15 cellular contexts compared by ENCODE assay signal in genomic region chr2:180412224-180412623, GRCh38.
"Had no signal": no experiment of that assay in that cellular context is flagged by ENCODE, and none has a peak within 500 bp of the region (broad histone marks: within the 10 kb centered on the region; RNA-seq: fewer than 3 reads in every experiment).

No MANE protein-coding gene starts in this region.

- DNase-seq: activated CD4-positive, alpha-beta T cell treated with anti-CD3 and anti-CD28 coated beads for 4 hours; activated CD8-positive, alpha-beta memory T cell treated with anti-CD3 and anti-CD28 coated beads, Interleukin-2, amount 50 U/mL, for 4 hours; activated CD8-positive, alpha-beta T cell treated with anti-CD3 and anti-CD28 coated beads for 36 hours; activated gamma-delta T cell treated with Interleukin-2 at 50 U/mL for 16 hours; activated T-cell treated with anti-CD3 and anti-CD28 coated beads, Interleukin-2, amount 50 U/mL, for 72 hours; esophagus squamous epithelium; heart right ventricle; islet precursor cell; left ventricle myocardium inferior; mesendoderm; ovary; stimulated activated CD4-positive, alpha-beta T cell treated with anti-CD3 and anti-CD28 coated beads, Interleukin-4, amount 100 ng/mL, for 1 hour; stimulated activated CD8-positive, alpha-beta memory T cell treated with anti-CD3 and anti-CD28 coated beads, Interleukin-4, amount 100 ng/mL, for 48 hours; testis had no signal

- H3K4me1 ChIP-seq: ascending aorta, esophagus squamous epithelium, heart right ventricle, left ventricle myocardium inferior, testis had no signal

- H3K36me3 ChIP-seq: ascending aorta, esophagus squamous epithelium, heart right ventricle, left ventricle myocardium inferior, ovary had no signal

- ATAC-seq: activated CD8-positive, alpha-beta T cell treated with anti-CD3 and anti-CD28 coated beads for 36 hours; activated T-cell treated with anti-CD3 and anti-CD28 coated beads, Interleukin-2, amount 50 U/mL, for 72 hours; heart right ventricle had no signal

- H3K27ac ChIP-seq: ascending aorta, esophagus squamous epithelium, heart right ventricle, left ventricle myocardium inferior, ovary, testis had no signal

- H3K9me3 ChIP-seq: ascending aorta, esophagus squamous epithelium, heart right ventricle, ovary, testis had no signal

- H3K27me3 ChIP-seq: ascending aorta, esophagus squamous epithelium, heart right ventricle, ovary, testis had no signal

- H3K4me3 ChIP-seq: ascending aorta, esophagus squamous epithelium, heart right ventricle, left ventricle myocardium inferior, ovary, testis had no signal
